Comparison of ENCODE assay signal across 28 cellular contexts in the genomic region with DNA sequence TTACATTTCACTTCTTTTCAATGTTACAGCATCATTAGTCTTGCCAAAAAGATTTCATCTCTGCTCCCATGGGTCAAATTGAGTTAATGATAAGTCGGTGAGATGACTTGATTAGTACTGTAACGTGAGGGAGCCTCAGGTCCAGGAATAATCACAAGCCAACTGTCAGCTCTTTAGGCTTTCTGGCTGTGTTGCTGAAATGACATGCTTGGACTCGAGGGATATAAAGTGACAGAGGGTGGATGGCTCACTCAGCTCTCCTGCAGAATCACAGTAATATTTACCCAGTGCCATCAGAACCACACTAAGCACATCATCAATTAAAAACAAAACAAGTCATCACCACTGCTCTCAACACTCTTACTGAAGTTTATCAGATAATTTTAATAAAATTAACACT.
A peak's percentile ranks its signal among the peaks of the same experiment; 100 is the strongest.
DNase-seq lines count a peak whose midpoint lies in the region; ATAC-seq lines count a peak whose summit lies in the region.
"Had no signal": no experiment of that assay in that cellular context is flagged by ENCODE, and none has a peak within 500 bp of the region (broad histone marks: within the 10 kb centered on the region; RNA-seq: fewer than 3 reads in every experiment).

No MANE protein-coding gene starts in this region.

- H3K4me1 ChIP-seq in mesenchymal stem cell (ENCODE audit: control insufficient read depth, insufficient read depth, low read depth, low read length), result no peaks in the 10 kb centered on the region
- H3K4me1 ChIP-seq: adrenal gland; BLaER1 treated with 17β-estradiol and CSF1 and Interleukin-3, amounts not matched to agents 10 nM and 100 nM; HAP-1; lower lobe of right lung; spleen; upper lobe of left lung had no signal

- no peak overlapping the region for H3K4ac ChIP-seq in mesenchymal stem cell (ENCODE audit: low read depth in 1 of 2, low read length in 2 of 2)

- no peak overlapping the region for H3K4me2 ChIP-seq in mesenchymal stem cell (ENCODE audit: low read length, poor library complexity, severe bottlenecking)
- H3K4me2 ChIP-seq: BLaER1 treated with 17β-estradiol and CSF1 and Interleukin-3, amounts not matched to agents 10 nM and 100 nM; PC-9 had no signal

- H3K27me3 ChIP-seq in mesenchymal stem cell (ENCODE audit: control insufficient read depth in 1 of 2, insufficient read depth in 1 of 2, low read length in 2 of 2), result no peaks in the 10 kb centered on the region
- H3K27me3 ChIP-seq: adrenal gland; BLaER1 treated with 17β-estradiol and CSF1 and Interleukin-3, amounts not matched to agents 10 nM and 100 nM; brain microvascular endothelial cell; ovary; spleen; upper lobe of left lung had no signal

- H3K18ac ChIP-seq in mesenchymal stem cell (ENCODE audit: low read depth in 1 of 2, low read length in 2 of 2), result no peak overlapping the region

- WGBS in mesenchymal stem cell, result 97% methylated on average over 3 of the region's 3 CpGs

- ATAC-seq in GM21515 (IDR thresholded peaks at IDR 0.05; ENCODE audit: unreplicated experiment) (no peak), GM21526 (IDR thresholded peaks at IDR 0.05; ENCODE audit: low FRiP score, unreplicated experiment) (no peak), HG03039 (IDR thresholded peaks at IDR 0.05; ENCODE audit: unreplicated experiment) (no peak)
- ATAC-seq: lower lobe of right lung, mucosa of descending colon, Right ventricle myocardium inferior had no signal

- no peaks in the 10 kb centered on the region for H3K9me3 ChIP-seq in mesenchymal stem cell (ENCODE audit: control insufficient read depth, low read length)
- H3K9me3 ChIP-seq: adrenal gland; BLaER1 treated with 17β-estradiol and CSF1 and Interleukin-3, amounts not matched to agents 10 nM and 100 nM; HAP-1; lower lobe of right lung; mucosa of descending colon; ovary; spleen; upper lobe of left lung had no signal

- H2BK5ac ChIP-seq in mesenchymal stem cell (ENCODE audit: low read depth, low read length, poor library complexity, severe bottlenecking), result no peak overlapping the region

- no peak overlapping the region for H2AFZ ChIP-seq in mesenchymal stem cell (ENCODE audit: low read depth, low read length)
- H2AFZ ChIP-seq: PC-9 had no signal

- H3K9ac ChIP-seq in mesenchymal stem cell (ENCODE audit: low read length), result no peak overlapping the region
- H3K9ac ChIP-seq: BLaER1 treated with 17β-estradiol and CSF1 and Interleukin-3, amounts not matched to agents 10 nM and 100 nM had no signal

- peak overlapping the region; percentile 27 for H4K91ac ChIP-seq in mesenchymal stem cell (ENCODE audit: low read length)

- H2BK12ac ChIP-seq in mesenchymal stem cell (ENCODE audit: low read length in 2 of 2), result no peak overlapping the region

- no peak overlapping the region for H3K14ac ChIP-seq in mesenchymal stem cell (ENCODE audit: low read length in 2 of 2)

- H2AK5ac ChIP-seq in mesenchymal stem cell (ENCODE audit: low read length, severe bottlenecking), result no peak overlapping the region

- H3K36me3 ChIP-seq in mesenchymal stem cell (ENCODE audit: control insufficient read depth in 1 of 2, insufficient read depth in 2 of 2, low read depth in 1 of 2, low read length in 2 of 2), result no peaks in the 10 kb centered on the region
- H3K36me3 ChIP-seq: adrenal gland; BLaER1 treated with 17β-estradiol and CSF1 and Interleukin-3, amounts not matched to agents 10 nM and 100 nM; brain microvascular endothelial cell; HAP-1; lower lobe of right lung; ovary; spleen; upper lobe of left lung had no signal

- no peak overlapping the region for H2BK120ac ChIP-seq in mesenchymal stem cell (ENCODE audit: low read depth, low read length)

- H3K79me1 ChIP-seq in mesenchymal stem cell (replicated peaks; ENCODE audit: low read length, poor library complexity, severe bottlenecking), result peaks cover 9% of the 10 kb centered on the region

- H3K27ac ChIP-seq in mesenchymal stem cell (ENCODE audit: low read length, poor library complexity, severe bottlenecking), result no peak overlapping the region
- H3K27ac ChIP-seq: adrenal gland; BLaER1 treated with 17β-estradiol and CSF1 and Interleukin-3, amounts not matched to agents 10 nM and 100 nM; brain microvascular endothelial cell; lower lobe of right lung; ovary; PC-9; spleen; upper lobe of left lung had no signal

- no peak overlapping the region for H3K23ac ChIP-seq in mesenchymal stem cell (ENCODE audit: low read length in 2 of 2)

- no peak overlapping the region for H2BK15ac ChIP-seq in mesenchymal stem cell (ENCODE audit: low read depth, poor library complexity, severe bottlenecking)

- H3K4me3 ChIP-seq in mesenchymal stem cell (ENCODE audit: insufficient read depth in 1 of 2, low read depth in 1 of 2, low read length in 2 of 2), result no peak overlapping the region
- H3K4me3 ChIP-seq: adrenal gland; BLaER1 treated with 17β-estradiol and CSF1 and Interleukin-3, amounts not matched to agents 10 nM and 100 nM; HAP-1; lower lobe of right lung; mucosa of descending colon; ovary; PC-9; spleen; upper lobe of left lung had no signal

- in situ Hi-C loops in G401 (cut with HindIII; ENCODE audit: low sequenced_read_pairs), result no loop called here

- peak overlapping the region; percentile 41 for H4K8ac ChIP-seq in mesenchymal stem cell (ENCODE audit: low read length)

- DNase-seq in G401 (ENCODE audit: low spot score) (peak; percentile 16), NCI-H1694 (lab: John Stamatoyannopoulos, UW) (peak; percentile 20), NCI-H82 treated with DMSO at 0.1 percent for 48 hours (lab: John Stamatoyannopoulos, UW; ENCODE audit: unreplicated experiment) (peak; percentile 27), mesenchymal stem cell (no peak)
- DNase-seq: activated CD4-positive, alpha-beta T cell treated with anti-CD3 and anti-CD28 coated beads, Interleukin-2, amount 10 ng/mL, durations not matched to agents 24 days and 14 days; activated naive CD4-positive, alpha-beta T cell treated with Interleukin-2 at 50 U/mL for 16 hours; activated T-cell treated with anti-CD3 and anti-CD28 coated beads, Interleukin-2, amount 50 U/mL, for 1 hour; adrenal gland; brain microvascular endothelial cell; DMS79 treated with DMSO at 0.1 percent for 48 hours; KBM-7; lower lobe of right lung; MM.1S; mucosa of descending colon; NCI-H187; NCI-H226; NK-92 treated with Interleukin-12 subunit alpha and Interleukin-12 subunit beta, amount 100 ng/mL, for 24 hours; ovary; PC-9; right cardiac atrium; spleen; upper lobe of left lung had no signal
